ENCODE assay signal across 9 cellular contexts in genomic region chr4:101418055-101418454, GRCh38.
A peak's percentile ranks its signal among the peaks of the same experiment; 100 is the strongest.
DNase-seq lines count a peak whose midpoint lies in the region; ATAC-seq and TF ChIP-seq lines count a peak whose summit lies in the region.
"Had no signal": no experiment of that assay in that cellular context is flagged by ENCODE, and none has a peak within 500 bp of the region (broad histone marks: within the 10 kb centered on the region; RNA-seq: fewer than 3 reads in every experiment).

No MANE protein-coding gene starts in this region.

- H3K4me3 Mint-ChIP-seq in immature natural killer cell: peak overlapping the region; percentile 79 to 90 (median 85)

- TF ChIP-seq CTCF in RWPE1 (conservative IDR thresholded peaks at IDR 0.05; ENCODE audit: low read depth): no peak

- H3K27ac ChIP-seq in RWPE1: no peak overlapping the region

- peaks cover 3 to 5% (median 3%) of the 10 kb centered on the region in 3 donors for H3K27me3 Mint-ChIP-seq in immature natural killer cell (ENCODE audit: low read depth in 3 of 3)

- peaks cover 62 to 66% of the 10 kb centered on the region in 2 donors for H3K4me1 Mint-ChIP-seq in immature natural killer cell

- H3K36me3 Mint-ChIP-seq in immature natural killer cell: peaks cover 0 to 4% (median 0%) of the 10 kb centered on the region in 3 donors

- POLR2A ChIA-PET in RWPE1 (lab: Yijun Ruan, JAX; ENCODE audit: low non-redundant PET): no interaction called here

- no peaks in the 10 kb centered on the region for H3K9me3 Mint-ChIP-seq in immature natural killer cell

- CTCF ChIA-PET in RWPE1 (lab: Yijun Ruan, JAX): no interaction called here

- intact Hi-C loops in left cardiac atrium (cut with DNase I): no loop called here

- peak; percentile 71 for ATAC-seq in GM18873 (IDR thresholded peaks at IDR 0.05; ENCODE audit: low FRiP score, unreplicated experiment)
- peak; percentile 43 for ATAC-seq in HG03045 (IDR thresholded peaks at IDR 0.05; ENCODE audit: unreplicated experiment)
- ATAC-seq in left cardiac atrium: no peak

- peak overlapping the region; percentile 18 to 87 (median 76) for H3K27ac Mint-ChIP-seq in immature natural killer cell

- DNase-seq in UCSD-AML1 (lab: John Stamatoyannopoulos, UW; ENCODE audit: unreplicated experiment) (peak; percentile 45), immature natural killer cell (peak; percentile 66 to 74 (median 72)), DMS153 treated with DMSO at 0.1 percent for 48 hours (lab: John Stamatoyannopoulos, UW; ENCODE audit: unreplicated experiment) (no peak), left cardiac atrium (no peak), D341Med (ENCODE audit: low spot score) (no peak), RWPE1 (ENCODE audit: low spot score) (no peak)
- DNase-seq: IMR-90 had no signal

Comparison
In these comparisons a context has a peak if more than half of its experiments do, and no peak if none do; other contexts are left out.
1. ATAC-seq: peak in GM18873 (single experiment) and HG03045 (single experiment); none in left cardiac atrium (0 of 2).
2. DNase-seq: peak in UCSD-AML1 (single experiment) and immature natural killer cell (3 of 3); none in DMS153 treated with DMSO at 0.1 percent for 48 hours (single experiment), left cardiac atrium (single experiment), D341Med (single experiment) and RWPE1 (single experiment).